1 cellular context compared by ENCODE assay signal in the genomic region with DNA sequence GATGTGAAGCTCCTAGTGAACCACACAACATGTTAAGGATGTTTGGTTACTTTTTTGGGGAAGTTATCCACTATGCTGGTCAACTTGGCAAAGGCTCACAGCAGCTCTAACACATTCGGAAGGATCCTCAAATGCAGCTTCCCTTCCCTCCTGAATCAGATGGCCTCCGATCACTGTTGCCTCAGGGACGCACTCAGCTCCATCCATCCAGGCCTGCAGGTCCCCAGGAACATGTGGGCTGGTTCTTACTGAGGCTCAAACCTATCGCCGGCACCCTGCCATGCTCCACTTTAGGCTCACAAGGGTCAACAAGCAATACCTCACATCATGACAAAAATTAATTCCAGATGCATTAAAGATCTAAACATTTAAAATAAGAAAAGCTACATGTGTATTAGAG.
TF ChIP-seq lines count a peak whose summit lies in the region.

No MANE protein-coding gene starts in this region.

TF ChIP-seq in IMR-90, 13 proteins besides CTCF, POLR2A, EP300 and RAD21 (continued from another document):
- TF ChIP-seq, protein P1, sequence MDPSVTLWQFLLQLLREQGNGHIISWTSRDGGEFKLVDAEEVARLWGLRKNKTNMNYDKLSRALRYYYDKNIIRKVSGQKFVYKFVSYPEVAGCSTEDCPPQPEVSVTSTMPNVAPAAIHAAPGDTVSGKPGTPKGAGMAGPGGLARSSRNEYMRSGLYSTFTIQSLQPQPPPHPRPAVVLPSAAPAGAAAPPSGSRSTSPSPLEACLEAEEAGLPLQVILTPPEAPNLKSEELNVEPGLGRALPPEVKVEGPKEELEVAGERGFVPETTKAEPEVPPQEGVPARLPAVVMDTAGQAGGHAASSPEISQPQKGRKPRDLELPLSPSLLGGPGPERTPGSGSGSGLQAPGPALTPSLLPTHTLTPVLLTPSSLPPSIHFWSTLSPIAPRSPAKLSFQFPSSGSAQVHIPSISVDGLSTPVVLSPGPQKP (IDR thresholded peaks at IDR 0.05; ENCODE audit: borderline replicate concordance, low read depth, low read length) = no peak
- TF ChIP-seq MAZ (IDR thresholded peaks at IDR 0.05; ENCODE audit: borderline replicate concordance, low read depth, low read length) (no peak), RFX5 (IDR thresholded peaks at IDR 0.05; ENCODE audit: low read depth, low read length) (no peak), BHLHE40 (IDR thresholded peaks at IDR 0.05; ENCODE audit: low read depth, low read length) (no peak)
